8 cellular contexts compared by ENCODE assay signal in the genomic region with DNA sequence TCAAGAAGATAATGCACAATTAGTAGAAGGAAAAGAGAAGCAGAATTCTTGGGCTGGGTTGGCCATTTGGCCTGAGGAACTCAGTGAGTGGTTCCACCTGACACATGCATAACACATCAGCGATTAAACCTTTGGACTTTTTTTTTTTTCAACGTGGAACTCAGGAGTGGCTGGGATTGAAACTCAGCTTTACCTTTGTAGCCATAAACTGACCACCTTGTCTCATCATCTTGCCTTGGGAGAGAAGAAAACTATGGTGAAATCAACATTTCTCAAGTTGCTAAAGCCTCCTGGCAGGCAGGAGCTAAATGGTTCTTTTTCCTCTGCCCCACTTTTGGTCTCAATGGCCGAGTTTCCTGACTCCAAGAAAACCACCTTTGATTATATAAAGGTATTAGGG. TPM values are rescaled to one million over a fixed set of nuclear protein-coding genes. Genes with fewer than 3 reads are reported as not detected.
DNase-seq lines count a peak whose midpoint lies in the region; ATAC-seq and TF ChIP-seq lines count a peak whose summit lies in the region.

No MANE protein-coding gene starts in this region.

- peaks cover 9% of the 10 kb centered on the region; the same call in 1 of the 2 replicates for H4K20me1 ChIP-seq in DND-41 (ENCODE audit: insufficient read depth, low read length)
- H4K20me1 ChIP-seq in fibroblast of lung (ENCODE audit: control insufficient read depth, extremely low read depth, insufficient read depth, low read length), result no peaks in the 10 kb centered on the region

- H4K8ac ChIP-seq in trophoblast cell (ENCODE audit: low read depth, low read length), result peak overlapping the region; percentile 74

- no peak overlapping the region for H4K12ac ChIP-seq in trophoblast cell (ENCODE audit: low read depth, low read length)

- no peak overlapping the region for H2BK12ac ChIP-seq in trophoblast cell (ENCODE audit: low read length)

- peak overlapping the region; percentile 63 for H3K4me2 ChIP-seq in DND-41 (ENCODE audit: insufficient read depth, low read length)
- H3K4me2 ChIP-seq in fibroblast of lung (ENCODE audit: extremely low read depth, insufficient read depth, low read length), result peak overlapping the region; percentile 59
- H3K4me2 ChIP-seq in trophoblast cell (ENCODE audit: low read length), result peak overlapping the region; percentile 82

- H3K14ac ChIP-seq in trophoblast cell (ENCODE audit: low read length), result no peak overlapping the region

- DNase-seq in DND-41 (no peak), SJCRH30 (no peak), fibroblast of lung (ENCODE audit: low read depth in 2 of 2) (peak; percentile 6 to 11), trophoblast cell (peak; percentile 75 to 91), occipital lobe (lab: John Stamatoyannopoulos, UW) (no peak), GM10266 (ENCODE audit: extremely low spot score) (no peak), HT-29 (ENCODE audit: low spot score) (no peak), epidermal melanocyte (ENCODE audit: insufficient read length, low spot score) (no peak)

- no peak overlapping the region for H4K91ac ChIP-seq in trophoblast cell (ENCODE audit: low read depth, low read length)

- no CpG with 5 or more reads among the region's 3 CpGs for WGBS in trophoblast cell (ENCODE audit: extremely low coverage, insufficient coverage, insufficient read length)

- no peaks in the 10 kb centered on the region for H3K9me3 ChIP-seq in DND-41 (ENCODE audit: insufficient read depth, low read length, severe bottlenecking)
- no peaks in the 10 kb centered on the region for H3K9me3 ChIP-seq in SJCRH30 (replicated peaks)
- H3K9me3 ChIP-seq in fibroblast of lung (ENCODE audit: control insufficient read depth, insufficient read depth, low read depth, low read length), result no peaks in the 10 kb centered on the region
- peaks cover 1% of the 10 kb centered on the region for H3K9me3 ChIP-seq in trophoblast cell (ENCODE audit: insufficient read depth, low read depth, low read length)

- H3K4me3 ChIP-seq in DND-41 (ENCODE audit: low read depth in 1 of 2, low read length in 2 of 2) (peak overlapping the region; percentile 16 to 53; a peak in 3 of 4 replicates), SJCRH30 (peak overlapping the region; percentile 99), fibroblast of lung (replicated peaks in 1 of 4; ENCODE audit: control extremely low read depth in 1 of 4, insufficient read depth in 1 of 4, low read depth in 3 of 4, low read length in 4 of 4) (peak overlapping the region; percentile 29 to 58 (median 47)), trophoblast cell (ENCODE audit: low read depth, low read length) (no peak overlapping the region)

- peak overlapping the region; percentile 66 for H2AFZ ChIP-seq in DND-41 (ENCODE audit: low read depth, low read length)
- H2AFZ ChIP-seq in fibroblast of lung (ENCODE audit: low read length), result no peak overlapping the region
- H2AFZ ChIP-seq in trophoblast cell (ENCODE audit: insufficient read depth, low read length, poor library complexity), result peak overlapping the region; percentile 35

- ATAC-seq in DND-41 (ENCODE audit: insufficient read depth, low read depth), result no peak

- H3K79me1 ChIP-seq in trophoblast cell (ENCODE audit: low read length), result peaks cover 10% of the 10 kb centered on the region

- H2BK5ac ChIP-seq in trophoblast cell (ENCODE audit: low read depth, low read length, poor library complexity), result no peak overlapping the region

- no peak for TF ChIP-seq CTCF in DND-41 (IDR thresholded peaks at IDR 0.05; ENCODE audit: borderline replicate concordance, extremely low read depth, low read length, poor library complexity, severe bottlenecking)
- TF ChIP-seq CTCF in fibroblast of lung (conservative IDR thresholded peaks at IDR 0.05 in 1 of 2, IDR thresholded peaks at IDR 0.05 in 1 of 2; ENCODE audit: low read depth in 1 of 2, low read length in 2 of 2), result no peak
- TF ChIP-seq CTCF in GM10266 (IDR thresholded peaks at IDR 0.05; ENCODE audit: control insufficient read depth, insufficient read depth, low read depth, missing control alignments), result no peak

- H3K27me3 ChIP-seq in DND-41 (ENCODE audit: insufficient read depth, low read length, poor library complexity), result no peaks in the 10 kb centered on the region
- H3K27me3 ChIP-seq in SJCRH30, result no peaks in the 10 kb centered on the region
- H3K27me3 ChIP-seq in fibroblast of lung (ENCODE audit: control insufficient read depth, insufficient read depth, low read length), result no peaks in the 10 kb centered on the region
- H3K27me3 ChIP-seq in trophoblast cell (ENCODE audit: insufficient read depth, low read length), result no peaks in the 10 kb centered on the region

- no peak overlapping the region for H2AK5ac ChIP-seq in trophoblast cell (ENCODE audit: low read length)

- peaks cover 35% of the 10 kb centered on the region for H3K79me2 ChIP-seq in DND-41 (ENCODE audit: insufficient read depth, low read length)
- H3K79me2 ChIP-seq in fibroblast of lung (ENCODE audit: control insufficient read depth, insufficient read depth, low read length), result peaks cover 22% of the 10 kb centered on the region
- H3K79me2 ChIP-seq in trophoblast cell (ENCODE audit: control insufficient read depth, insufficient read depth, low read length, poor library complexity), result peaks cover 12% of the 10 kb centered on the region

- H3K4me1 ChIP-seq in DND-41 (ENCODE audit: insufficient read depth, low read length), result peaks cover 33% of the 10 kb centered on the region
- H3K4me1 ChIP-seq in SJCRH30, result no peaks in the 10 kb centered on the region; the same call in 1 of the 2 replicates
- peaks cover 5% of the 10 kb centered on the region for H3K4me1 ChIP-seq in fibroblast of lung (ENCODE audit: control insufficient read depth, extremely low read depth, insufficient read depth, low read length)
- peaks cover 2 to 8% of the 10 kb centered on the region in 2 experiments for H3K4me1 ChIP-seq in trophoblast cell (ENCODE audit: control insufficient read depth in 1 of 2, insufficient read depth in 2 of 2, low read length in 2 of 2)

- H3K9ac ChIP-seq in DND-41 (ENCODE audit: low read depth, low read length) (peak overlapping the region; percentile 58), fibroblast of lung (ENCODE audit: insufficient read depth, low read length) (no peak overlapping the region), trophoblast cell (ENCODE audit: low read length) (peak overlapping the region; percentile 48)

- no peak overlapping the region for H3K23ac ChIP-seq in trophoblast cell (ENCODE audit: low read length)

- H3K36me3 ChIP-seq in DND-41 (ENCODE audit: insufficient read depth, low read length) (no peaks in the 10 kb centered on the region), SJCRH30 (no peaks in the 10 kb centered on the region), fibroblast of lung (ENCODE audit: control insufficient read depth, insufficient read depth, low read length) (no peaks in the 10 kb centered on the region), trophoblast cell (ENCODE audit: control insufficient read depth in 1 of 2, insufficient read depth in 2 of 2, low read length in 2 of 2) (no peaks in the 10 kb centered on the region)

- H3K18ac ChIP-seq in trophoblast cell (ENCODE audit: low read length), result no peak overlapping the region

- no peak overlapping the region for H3K4ac ChIP-seq in trophoblast cell (ENCODE audit: low read depth, low read length)

- H3K27ac ChIP-seq in DND-41 (ENCODE audit: low read length) (peak overlapping the region; percentile 67), SJCRH30 (peak overlapping the region; percentile 58), fibroblast of lung (ENCODE audit: insufficient read depth, low read length) (peak overlapping the region; percentile 32), trophoblast cell (ENCODE audit: low read depth, low read length) (peak overlapping the region; percentile 78)

- no peak overlapping the region for H2BK120ac ChIP-seq in trophoblast cell (ENCODE audit: insufficient read depth, low read length, poor library complexity)

RNA-seq across cellular contexts. Expression of a gene that starts 16.3 kb away (rescaled TPM):
- total RNA-seq in SJCRH30 (2014; rRNA removed; shearing (Covaris generic)), result not detected in 2 replicates
- not detected in 2 replicates for total RNA-seq in fibroblast of lung
- polyA plus RNA-seq in fibroblast of lung, result not detected in 2 replicates
- not detected in 2 replicates for polyA plus RNA-seq in fibroblast of lung (2012)
- not detected in 2 replicates for polyA minus RNA-seq in fibroblast of lung (ENCODE audit: low replicate concordance)
- not detected in 2 replicates for polyA plus RNA-seq in trophoblast cell (2013)
- not detected for total RNA-seq in occipital lobe
- not detected in 2 replicates for total RNA-seq in HT-29 (2014; rRNA removed; shearing (Covaris generic))

Comparison
In these comparisons a context has a peak if more than half of its experiments do, and no peak if none do; other contexts are left out.
1. DNase-seq: peak in fibroblast of lung (2 of 2) and trophoblast cell (2 of 2); none in DND-41 (single experiment), SJCRH30 (0 of 2), occipital lobe (single experiment), GM10266 (single experiment), HT-29 (single experiment) and epidermal melanocyte (single experiment).
2. Peak in every context shown above with its lines, with median percentiles within 50 percentile points of each other: H3K27ac ChIP-seq and H3K4me2 ChIP-seq.